ENCODE assay signal across 33 cellular contexts in the genomic region with DNA sequence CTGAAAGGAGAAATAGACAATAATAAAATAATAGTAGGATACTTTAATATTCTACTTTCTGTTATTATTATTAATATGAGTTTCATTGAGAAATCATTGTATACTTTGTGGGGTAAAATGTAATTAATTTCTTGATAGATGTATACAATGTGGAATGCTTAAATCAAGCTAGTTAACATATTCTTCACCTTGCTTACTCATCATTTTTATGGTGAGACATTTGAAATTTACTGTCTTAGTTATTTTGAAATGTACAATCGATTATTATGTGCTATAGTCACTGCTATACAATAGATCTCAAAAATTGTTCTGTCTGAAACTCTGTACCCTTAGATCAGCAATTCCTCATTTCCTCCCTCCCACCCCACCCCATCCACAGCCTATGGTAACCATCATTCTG.
"Had no signal": no experiment of that assay in that cellular context is flagged by ENCODE, and none has a peak within 500 bp of the region (broad histone marks: within the 10 kb centered on the region; RNA-seq: fewer than 3 reads in every experiment).

No MANE protein-coding gene starts in this region.

- DNase-seq: activated B cell treated with CpG ODN at 0.5 μM for 24 hours; activated CD4-positive, alpha-beta memory T cell treated with anti-CD3 and anti-CD28 coated beads for 36 hours; activated CD4-positive, alpha-beta T cell treated with anti-CD3 and anti-CD28 coated beads for 4 hours; activated CD4-positive, alpha-beta T cell treated with anti-CD3 and anti-CD28 coated beads, Interleukin-2, amount 10 ng/mL, durations not matched to agents 24 days and 14 days; activated CD4-positive, alpha-beta T cell treated with anti-CD3 and anti-CD28 coated beads, Interleukin-2, amount 50 U/mL, for 1 hour; activated CD4-positive, alpha-beta T cell treated with anti-CD3 and anti-CD28 coated beads, Interleukin-2, amount 50 U/mL, for 4 hours; activated CD4-positive, CD25-positive, alpha-beta regulatory T cell treated with anti-CD3 and anti-CD28 coated beads, Interleukin-2, amount 50 U/mL, for 72 hours; activated CD8-positive, alpha-beta memory T cell treated with anti-CD3 and anti-CD28 coated beads, Interleukin-2, amount 50 U/mL, for 4 hours; activated CD8-positive, alpha-beta T cell treated with anti-CD3 and anti-CD28 coated beads for 36 hours; activated effector memory CD4-positive, alpha-beta T cell treated with anti-CD3 and anti-CD28 coated beads, Interleukin-2, amount 50 U/mL, for 16 hours; activated gamma-delta T cell treated with Interleukin-2 at 50 U/mL for 16 hours; activated naive CD4-positive, alpha-beta T cell; activated naive CD4-positive, alpha-beta T cell treated with anti-CD3 and anti-CD28 coated beads for 36 hours; activated naive CD4-positive, alpha-beta T cell treated with anti-CD3 and anti-CD28 coated beads, Interleukin-2, amount 50 U/mL, for 16 hours; activated naive CD8-positive, alpha-beta T cell treated with anti-CD3 and anti-CD28 coated beads for 36 hours; activated T-cell treated with anti-CD3 and anti-CD28 coated beads for 4 hours; activated T-cell treated with anti-CD3 and anti-CD28 coated beads, Interleukin-2, amount 50 U/mL, for 1 hour; activated T-cell treated with anti-CD3 and anti-CD28 coated beads, Interleukin-2, amount 50 U/mL, for 4 hours; activated T-cell treated with anti-CD3 and anti-CD28 coated beads, Interleukin-2, amount 50 U/mL, for 72 hours; adrenal gland; amniotic stem cell; aorta; body of pancreas; brain microvascular endothelial cell; central memory CD4-positive, alpha-beta T cell; T-helper 2 cell; T-helper 9 cell had no signal

- H3K9me3 ChIP-seq: adrenal gland, body of pancreas had no signal

- H3K27me3 ChIP-seq: adrenal gland, body of pancreas, brain microvascular endothelial cell, breast epithelium had no signal

- H3K4me1 ChIP-seq: adrenal gland, body of pancreas, breast epithelium had no signal

- ATAC-seq: activated CD8-positive, alpha-beta T cell treated with anti-CD3 and anti-CD28 coated beads for 36 hours; activated naive CD4-positive, alpha-beta T cell treated with anti-CD3 and anti-CD28 coated beads, Interleukin-2, amount 50 U/mL, for 72 hours; activated T-cell treated with anti-CD3 and anti-CD28 coated beads, Interleukin-2, amount 50 U/mL, for 4 hours; activated T-cell treated with anti-CD3 and anti-CD28 coated beads, Interleukin-2, amount 50 U/mL, for 72 hours; activated T-helper 17 cell treated with anti-CD3 and anti-CD28 coated beads, Interleukin-2, amount 50 U/mL, for 72 hours; body of pancreas had no signal

- H3K4me3 ChIP-seq: adrenal gland, body of pancreas, breast epithelium had no signal

- FAIRE-seq: astrocyte, TTC549 had no signal

- H3K27ac ChIP-seq: adrenal gland, body of pancreas, brain microvascular endothelial cell, breast epithelium, VCaP had no signal

- H3K36me3 ChIP-seq: adrenal gland, brain microvascular endothelial cell had no signal
